27 cellular contexts compared by ENCODE assay signal in the genomic region with DNA sequence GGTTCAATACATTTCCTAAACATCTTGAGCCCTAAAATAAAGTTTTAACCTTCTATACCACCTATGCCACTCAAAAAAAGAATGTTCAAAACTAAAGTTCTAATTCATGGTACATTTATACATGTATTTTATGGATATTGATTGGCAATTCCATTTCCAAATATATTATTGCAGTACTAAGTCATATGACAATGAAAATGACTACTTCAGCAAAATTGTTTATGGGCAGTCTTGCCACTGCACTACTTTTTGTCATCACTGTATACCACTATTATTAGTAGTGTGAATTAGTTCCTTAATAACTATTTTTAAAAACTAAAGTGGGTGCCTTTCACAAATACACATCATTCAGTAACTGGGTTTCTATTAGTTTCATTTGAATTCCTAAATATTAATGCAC.
"Had no signal": no experiment of that assay in that cellular context is flagged by ENCODE, and none has a peak within 500 bp of the region (broad histone marks: within the 10 kb centered on the region; RNA-seq: fewer than 3 reads in every experiment).

No MANE protein-coding gene starts in this region.

- H3K27ac ChIP-seq: stomach, suprapubic skin, testis, thoracic aorta, thyroid gland, tibial artery, tibial nerve, transverse colon, upper lobe of left lung, upper lobe of right lung, uterus, vagina had no signal

- H3K4me3 ChIP-seq: stomach, suprapubic skin, testis, thoracic aorta, thyroid gland, tibial artery, tibial nerve, transverse colon, upper lobe of left lung, upper lobe of right lung, uterus, vagina had no signal

- DNase-seq: stimulated activated CD4-positive, alpha-beta T cell treated with anti-CD3 and anti-CD28 coated beads, Interleukin-2, amount 100 ng/mL, for 48 hours; stimulated activated CD4-positive, alpha-beta T cell treated with anti-CD3 and anti-CD28 coated beads, Interleukin-4, amount 100 ng/mL, for 1 hour; stimulated activated CD4-positive, alpha-beta T cell treated with anti-CD3 and anti-CD28 coated beads, Interleukin-4, amount 100 ng/mL, for 24 hours; stimulated activated CD4-positive, alpha-beta T cell treated with anti-CD3 and anti-CD28 coated beads, Interleukin-4, amount 100 ng/mL, for 4 hours; stimulated activated CD8-positive, alpha-beta memory T cell treated with anti-CD3 and anti-CD28 coated beads, Interleukin-4, amount 100 ng/mL, for 48 hours; stimulated activated naive B cell treated with anti-CD40 and anti-IgM and Interleukin-4, amounts not matched to agents 10 μg/mL and 1 μg/mL and 100 μg/mL, for 72 hours; stimulated activated naive CD4-positive, alpha-beta T cell; stimulated activated naive CD4-positive, alpha-beta T cell treated with Interleukin-2 at 50 U/mL for 16 hours; stimulated activated naive CD8-positive, alpha-beta T cell treated with anti-CD3 and anti-CD28 coated beads, Interleukin-15, amount 100 ng/mL, for 72 hours; stimulated activated naive CD8-positive, alpha-beta T cell treated with anti-CD3 and anti-CD28 coated beads, Interleukin-15, Interleukin-2, amounts not matched to agents 100 U/mL and 50 U/mL, for 24 hours; stomach; substantia nigra; testis; thyroid gland; tibial artery; transverse colon; trophoblast cell; upper lobe of left lung; upper lobe of right lung; uterus had no signal

- ATAC-seq: stimulated activated effector memory CD8-positive, alpha-beta T cell treated with anti-CD3 and anti-CD28 coated beads, Interleukin-12 subunit alpha, Interleukin-12 subunit beta, amount 100 ng/mL, for 72 hours; stimulated activated memory B cell treated with anti-CD40 and anti-IgM and Interleukin-4, amounts not matched to agents 10 μg/mL and 1 μg/mL and 100 μg/mL, for 72 hours; stimulated activated naive B cell treated with anti-CD40 and anti-IgM and Interleukin-4, amounts not matched to agents 10 μg/mL and 1 μg/mL and 100 μg/mL, for 72 hours; stimulated activated naive CD8-positive, alpha-beta T cell treated with anti-CD3 and anti-CD28 coated beads, Interleukin-15, amount 100 ng/mL, for 72 hours; stimulated activated naive CD8-positive, alpha-beta T cell treated with anti-CD3 and anti-CD28 coated beads, Interleukin-15, Interleukin-2, amounts not matched to agents 100 U/mL and 50 U/mL, for 24 hours; upper lobe of right lung had no signal

- H3K36me3 ChIP-seq: stomach, suprapubic skin, thoracic aorta, thyroid gland, tibial artery, tibial nerve, transverse colon, upper lobe of left lung, upper lobe of right lung, uterus, vagina had no signal

- FAIRE-seq: urothelium cell line had no signal

- H3K4me1 ChIP-seq: stomach, suprapubic skin, testis, thyroid gland, tibial artery, tibial nerve, transverse colon, upper lobe of left lung, upper lobe of right lung, uterus, vagina had no signal

- H3K27me3 ChIP-seq: stomach, suprapubic skin, testis, thyroid gland, tibial artery, tibial nerve, transverse colon, upper lobe of left lung, upper lobe of right lung, uterus, vagina had no signal

- H3K9me3 ChIP-seq: stomach, suprapubic skin, testis, thoracic aorta, thyroid gland, transverse colon, upper lobe of left lung, uterus, vagina had no signal
